Comparison of ENCODE assay signal across 18 cellular contexts in genomic region chr3:149258714-149259113, GRCh38. TPM values are rescaled to one million over a fixed set of nuclear protein-coding genes. Genes with fewer than 3 reads are reported as not detected.
"Had no signal": no experiment of that assay in that cellular context is flagged by ENCODE, and none has a peak within 500 bp of the region (broad histone marks: within the 10 kb centered on the region; RNA-seq: fewer than 3 reads in every experiment).

No MANE protein-coding gene starts in this region.

- ATAC-seq: activated CD4-positive, CD25-positive, alpha-beta regulatory T cell treated with anti-CD3 and anti-CD28 coated beads, Interleukin-2, amount 50 U/mL, for 24 hours; activated CD8-positive, alpha-beta T cell treated with anti-CD3 and anti-CD28 coated beads for 36 hours; activated T-cell treated with anti-CD3 and anti-CD28 coated beads, Interleukin-2, amount 50 U/mL, for 72 hours had no signal

- DNase-seq: activated CD4-positive, alpha-beta T cell treated with anti-CD3 and anti-CD28 coated beads for 4 hours; activated CD8-positive, alpha-beta memory T cell treated with anti-CD3 and anti-CD28 coated beads, Interleukin-2, amount 50 U/mL, for 4 hours; activated CD8-positive, alpha-beta T cell treated with anti-CD3 and anti-CD28 coated beads for 36 hours; activated gamma-delta T cell treated with Interleukin-2 at 50 U/mL for 16 hours; activated naive CD4-positive, alpha-beta T cell treated with anti-CD3 and anti-CD28 coated beads, Interleukin-2, amount 10 ng/mL, durations not matched to agents 7 days and 5 days; activated naive CD8-positive, alpha-beta T cell treated with anti-CD3 and anti-CD28 coated beads for 36 hours; activated T-cell treated with anti-CD3 and anti-CD28 coated beads, Interleukin-2, amount 50 U/mL, for 72 hours; caudate nucleus; NCI-H1436 treated with DMSO at 0.1 percent for 48 hours; NCI-H187; NCI-H2081 treated with DMSO at 0.1 percent for 48 hours; NCI-H2171 treated with DMSO at 0.1 percent for 48 hours; NCI-H226; NCI-H526 treated with DMSO at 0.1 percent for 48 hours; RPMI8226 had no signal

RNA-seq across cellular contexts. Expression of gene CP, which starts 37.1 kb away (rescaled TPM):
- total RNA-seq: activated CD8-positive, alpha-beta T cell treated with anti-CD3 and anti-CD28 coated beads for 36 hours; activated naive CD8-positive, alpha-beta T cell treated with anti-CD3 and anti-CD28 coated beads for 36 hours; activated T-cell treated with anti-CD3 and anti-CD28 coated beads, Interleukin-2, amount 50 U/mL, for 72 hours; activated T-helper 2 cell treated with anti-CD3 and anti-CD28 coated beads, Interferon-gamma antibody, Interleukin-2, Interleukin-4, amounts not matched to agents 10 μg/mL and 5 μg/mL and 100 μg/mL, durations not matched to agents 14 hours and 24 hours and 36 hours; OCI-LY7 had no signal
